Comparison of ENCODE assay signal across 11 cellular contexts in genomic region chr14:54935100-54935499, GRCh38.
"Had no signal": no experiment of that assay in that cellular context is flagged by ENCODE, and none has a peak within 500 bp of the region (broad histone marks: within the 10 kb centered on the region; RNA-seq: fewer than 3 reads in every experiment).

No MANE protein-coding gene starts in this region.

- H3K4me3 ChIP-seq: GM23248, GM23338, HAP-1 had no signal

- H2AFZ ChIP-seq: GM23248, GM23338 had no signal

- H3K27ac Mint-ChIP-seq: GM23338, HFFc6 had no signal

- H3K27ac ChIP-seq: GM23248 had no signal

- H3K9me3 ChIP-seq: HAP-1 had no signal

- H3K4me2 ChIP-seq: GM23338 had no signal

- H3K9ac ChIP-seq: GM23248 had no signal

- H3K4me1 Mint-ChIP-seq: GM23338, H9 had no signal

- H3K9me3 Mint-ChIP-seq: GM23338, H9, HFFc6 had no signal

- H3K4me1 ChIP-seq: HAP-1 had no signal

- ATAC-seq: GM23338, HCT116 had no signal

- FAIRE-seq: H1, H54 had no signal

- DNase-seq: GM23248, GOT3, H7, H9, HCEC 1CT, HFFc6 had no signal

- H3K4me3 Mint-ChIP-seq: GM23338, H9, HFFc6 had no signal
